Comparison of ENCODE assay signal across 19 cellular contexts in the genomic region with DNA sequence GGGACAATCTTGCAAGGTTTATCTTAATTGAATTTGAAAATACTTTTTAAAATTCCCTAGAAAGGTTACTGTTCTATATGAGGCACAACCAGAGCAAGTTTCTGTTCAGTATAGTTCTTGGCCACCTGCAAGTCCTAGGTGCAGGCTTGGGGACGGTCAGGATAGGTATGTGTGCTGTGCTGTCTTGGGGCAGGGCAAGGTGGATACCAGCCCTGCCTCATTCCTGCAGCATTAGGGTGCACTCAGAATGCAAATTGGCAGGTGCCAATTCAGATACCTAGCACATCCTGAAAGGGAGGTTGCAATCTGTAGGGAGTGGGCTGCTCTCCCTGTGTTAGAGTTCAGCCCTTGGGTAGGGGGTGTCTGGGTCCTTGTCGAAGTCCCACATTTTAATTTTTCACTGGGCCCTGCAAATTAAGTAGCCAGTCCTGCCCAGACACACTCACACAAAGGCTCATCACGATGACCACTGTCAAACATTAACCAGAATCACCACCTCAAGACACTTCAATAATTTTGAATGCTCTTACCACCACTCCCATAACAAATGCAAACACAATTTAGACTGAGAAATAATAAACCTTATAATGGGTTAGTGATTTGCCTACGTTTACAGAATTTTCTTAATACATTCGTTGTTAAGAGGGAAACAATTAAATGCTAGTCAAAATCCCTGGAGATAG.
"Had no signal": no experiment of that assay in that cellular context is flagged by ENCODE, and none has a peak within 500 bp of the region (broad histone marks: within the 10 kb centered on the region; RNA-seq: fewer than 3 reads in every experiment).

No MANE protein-coding gene starts in this region.

- H3K27ac ChIP-seq: colonic mucosa, esophagus squamous epithelium, neutrophil, tibial nerve had no signal

- H3K9me3 Mint-ChIP-seq: activated naive CD4-positive, alpha-beta T cell treated with anti-CD3 and anti-CD28 coated beads, Interleukin-2, amount 50 U/mL, for 72 hours; activated T-cell treated with anti-CD3 and anti-CD28 coated beads, Interleukin-2, amount 50 U/mL, for 24 hours; naive thymus-derived CD8-positive, alpha-beta T cell had no signal

- H3K27ac Mint-ChIP-seq: activated CD8-positive, alpha-beta memory T cell treated with anti-CD3 and anti-CD28 coated beads, Interleukin-2, amount 10 ng/mL, durations not matched to agents 7 days and 5 days; activated naive CD4-positive, alpha-beta T cell treated with anti-CD3 and anti-CD28 coated beads, Interleukin-2, amount 50 U/mL, for 72 hours; activated T-cell treated with anti-CD3 and anti-CD28 coated beads, Interleukin-2, amount 50 U/mL, for 24 hours; immature natural killer cell had no signal

- H3K4me1 Mint-ChIP-seq: activated CD8-positive, alpha-beta memory T cell treated with anti-CD3 and anti-CD28 coated beads, Interleukin-2, amount 10 ng/mL, durations not matched to agents 7 days and 5 days; immature natural killer cell; naive thymus-derived CD8-positive, alpha-beta T cell had no signal

- H3K4me3 Mint-ChIP-seq: activated CD8-positive, alpha-beta memory T cell treated with anti-CD3 and anti-CD28 coated beads, Interleukin-2, amount 10 ng/mL, durations not matched to agents 7 days and 5 days; activated T-cell treated with anti-CD3 and anti-CD28 coated beads, Interleukin-2, amount 50 U/mL, for 24 hours; immature natural killer cell; naive thymus-derived CD8-positive, alpha-beta T cell had no signal

- DNase-seq: activated CD4-positive, alpha-beta T cell treated with anti-CD3 and anti-CD28 coated beads for 1 hour; activated CD4-positive, alpha-beta T cell treated with anti-CD3 and anti-CD28 coated beads, Interleukin-2, amount 50 U/mL, for 48 hours; activated CD8-positive, alpha-beta memory T cell treated with anti-CD3 and anti-CD28 coated beads, Interleukin-2, amount 10 ng/mL, durations not matched to agents 7 days and 5 days; activated T-cell treated with anti-CD3 and anti-CD28 coated beads, Interleukin-2, amount 50 U/mL, for 24 hours; caudate nucleus; colonic mucosa; esophagus squamous epithelium; immature natural killer cell; mammary epithelial cell; mucosa of descending colon; naive thymus-derived CD8-positive, alpha-beta T cell; retina; stimulated activated CD4-positive, alpha-beta T cell treated with anti-CD3 and anti-CD28 coated beads, Interleukin-4, amount 100 ng/mL, for 1 hour; stimulated activated naive CD4-positive, alpha-beta T cell treated with Interleukin-2 at 50 U/mL for 16 hours; substantia nigra had no signal

- H3K36me3 Mint-ChIP-seq: activated CD8-positive, alpha-beta memory T cell treated with anti-CD3 and anti-CD28 coated beads, Interleukin-2, amount 10 ng/mL, durations not matched to agents 7 days and 5 days; immature natural killer cell; naive thymus-derived CD8-positive, alpha-beta T cell had no signal

- H3K36me3 ChIP-seq: colonic mucosa, esophagus squamous epithelium, neutrophil, tibial nerve had no signal

- H3K9me3 ChIP-seq: colonic mucosa, esophagus squamous epithelium, mucosa of descending colon, neutrophil, tibial nerve had no signal

- FAIRE-seq: endometrium had no signal

- H3K27me3 ChIP-seq: colonic mucosa, neutrophil, tibial nerve had no signal

- H3K4me3 ChIP-seq: colonic mucosa, esophagus squamous epithelium, mucosa of descending colon, tibial nerve had no signal
